Comparison of ENCODE assay signal across 17 cellular contexts in genomic region chr1:222976453-222976852, GRCh38.
"Had no signal": no experiment of that assay in that cellular context is flagged by ENCODE, and none has a peak within 500 bp of the region (broad histone marks: within the 10 kb centered on the region; RNA-seq: fewer than 3 reads in every experiment).

No MANE protein-coding gene starts in this region.

- H3K27me3 ChIP-seq: cardiac muscle cell, esophagus squamous epithelium, gastroesophageal sphincter, left lung, pancreas, spleen, suprapubic skin had no signal

- H3K36me3 ChIP-seq: cardiac muscle cell, esophagus squamous epithelium, gastroesophageal sphincter, left lung, pancreas, spleen, suprapubic skin had no signal

- H3K9me3 Mint-ChIP-seq: activated T-cell treated with anti-CD3 and anti-CD28 coated beads, Interleukin-2, amount 50 U/mL, for 72 hours; neural crest cell had no signal

- H3K9me3 ChIP-seq: esophagus squamous epithelium, gastroesophageal sphincter, left lung, pancreas, spleen, suprapubic skin had no signal

- H3K4me3 ChIP-seq: cardiac muscle cell, esophagus squamous epithelium, gastroesophageal sphincter, left lung, pancreas, spleen, suprapubic skin had no signal

- H3K4me3 Mint-ChIP-seq: activated T-cell treated with anti-CD3 and anti-CD28 coated beads, Interleukin-2, amount 50 U/mL, for 72 hours; neural crest cell had no signal

- H3K27ac Mint-ChIP-seq: activated T-cell treated with anti-CD3 and anti-CD28 coated beads, Interleukin-2, amount 50 U/mL, for 72 hours had no signal

- H3K27ac ChIP-seq: cardiac muscle cell, esophagus squamous epithelium, left lung, pancreas, spleen, suprapubic skin had no signal

- DNase-seq: activated CD4-positive, alpha-beta T cell treated with anti-CD3 and anti-CD28 coated beads for 1 hour; activated CD4-positive, alpha-beta T cell treated with anti-CD3 and anti-CD28 coated beads, Interleukin-2, amount 50 U/mL, for 48 hours; activated naive CD4-positive, alpha-beta T cell; activated T-cell treated with anti-CD3 and anti-CD28 coated beads, Interleukin-2, amount 50 U/mL, for 72 hours; aorta; esophagus squamous epithelium; left lung; mesendoderm; pancreas; spleen; stimulated activated CD4-positive, alpha-beta T cell treated with anti-CD3 and anti-CD28 coated beads, Interleukin-1b, Interleukin-23, amount 100 ng/mL, for 48 hours; stimulated activated naive CD4-positive, alpha-beta T cell; SW 1271 had no signal

- H3K4me1 ChIP-seq: pancreas had no signal

- ATAC-seq: activated T-cell treated with anti-CD3 and anti-CD28 coated beads, Interleukin-2, amount 50 U/mL, for 72 hours; gastroesophageal sphincter had no signal
